12 cellular contexts compared by ENCODE assay signal in genomic region chr2:152499411-152499810, GRCh38.
DNase-seq lines count a peak whose midpoint lies in the region; ATAC-seq and TF ChIP-seq lines count a peak whose summit lies in the region.
"Had no signal": no experiment of that assay in that cellular context is flagged by ENCODE, and none has a peak within 500 bp of the region (broad histone marks: within the 10 kb centered on the region; RNA-seq: fewer than 3 reads in every experiment).

No MANE protein-coding gene starts in this region.

- H3K9me3 ChIP-seq in right atrium auricular region (peaks cover 0 to 5% of the 10 kb centered on the region in 2 donors), esophagus muscularis mucosa (no peaks in the 10 kb centered on the region), osteoblast (ENCODE audit: low read depth, low read length) (no peaks in the 10 kb centered on the region), vagina (no peaks in the 10 kb centered on the region)

- 98% methylated on average over 3 of the region's 3 CpGs for WGBS in esophagus muscularis mucosa

- H4K20me1 ChIP-seq in osteoblast (ENCODE audit: insufficient read depth, low read length), result no peaks in the 10 kb centered on the region

- H3K36me3 Mint-ChIP-seq in activated T-cell treated with anti-CD3 and anti-CD28 coated beads, Interleukin-2, amount 50 U/mL, for 24 hours (ENCODE audit: low read depth), result no peaks in the 10 kb centered on the region
- H3K36me3 Mint-ChIP-seq: naive B cell had no signal

- TF ChIP-seq POLR2A in esophagus muscularis mucosa (IDR thresholded peaks at IDR 0.05; ENCODE audit: low read depth), result no peak
- no peak for TF ChIP-seq POLR2A in vagina (IDR thresholded peaks at IDR 0.05)

- no peak overlapping the region for H3K27ac Mint-ChIP-seq in activated T-cell treated with anti-CD3 and anti-CD28 coated beads, Interleukin-2, amount 50 U/mL, for 24 hours

- intact Hi-C loops in Right ventricle myocardium superior (cut with DNase I), result no loop called here
- intact Hi-C loops in esophagus muscularis mucosa (cut with DNase I), result loop anchor here (5.0 kb wide), 1 partner anchor 37 kb away; no protein-coding TSS in a partner anchor
- intact Hi-C loops in vagina (cut with DNase I), result no loop called here

- no peaks in the 10 kb centered on the region for H3K27me3 ChIP-seq in right atrium auricular region
- H3K27me3 ChIP-seq in esophagus muscularis mucosa, result no peaks in the 10 kb centered on the region
- H3K27me3 ChIP-seq in osteoblast (ENCODE audit: insufficient read depth, low read length), result no peaks in the 10 kb centered on the region
- no peaks in the 10 kb centered on the region for H3K27me3 ChIP-seq in vagina

- peaks cover 55% of the 10 kb centered on the region for H3K79me2 ChIP-seq in osteoblast (ENCODE audit: insufficient read depth, low read length)

- no peaks in the 10 kb centered on the region for H3K36me3 ChIP-seq in right atrium auricular region
- no peaks in the 10 kb centered on the region for H3K36me3 ChIP-seq in esophagus muscularis mucosa
- no peaks in the 10 kb centered on the region for H3K36me3 ChIP-seq in osteoblast (ENCODE audit: insufficient read depth, low read length)
- no peaks in the 10 kb centered on the region for H3K36me3 ChIP-seq in vagina

- H3K4me1 ChIP-seq in right atrium auricular region, result peaks cover 0 to 28% of the 10 kb centered on the region in 2 donors
- peaks cover 18 to 31% (median 20%) of the 10 kb centered on the region in 4 donors for H3K4me1 ChIP-seq in esophagus muscularis mucosa
- peaks cover 19% of the 10 kb centered on the region for H3K4me1 ChIP-seq in osteoblast (ENCODE audit: insufficient read depth, low read length)
- peaks cover 23% of the 10 kb centered on the region for H3K4me1 ChIP-seq in vagina

- peak overlapping the region; percentile 1 for H2AFZ ChIP-seq in osteoblast (ENCODE audit: low read length)

- peak overlapping the region; percentile 55 to 70 for H3K27ac ChIP-seq in right atrium auricular region
- H3K27ac ChIP-seq in esophagus muscularis mucosa (replicated peaks in 1 of 4), result peak overlapping the region; percentile 59 to 72 (median 66)
- peak overlapping the region; percentile 54 for H3K27ac ChIP-seq in osteoblast (ENCODE audit: low read depth, low read length)
- peak overlapping the region; percentile 23 for H3K27ac ChIP-seq in vagina

- no peak for TF ChIP-seq EP300 in esophagus muscularis mucosa (IDR thresholded peaks at IDR 0.05)

- H3K27me3 Mint-ChIP-seq in activated T-cell treated with anti-CD3 and anti-CD28 coated beads, Interleukin-2, amount 50 U/mL, for 24 hours, result peaks cover 35% of the 10 kb centered on the region
- H3K27me3 Mint-ChIP-seq: naive B cell had no signal

- H3K4me3 ChIP-seq in right atrium auricular region, result no peak overlapping the region
- H3K4me3 ChIP-seq in esophagus muscularis mucosa, result peak overlapping the region in 1 of 4 donors; percentile 21
- no peak overlapping the region for H3K4me3 ChIP-seq in osteoblast (ENCODE audit: insufficient read depth, low read length)
- H3K4me3 ChIP-seq in vagina, result no peak overlapping the region

- H3K4me1 Mint-ChIP-seq in activated T-cell treated with anti-CD3 and anti-CD28 coated beads, Interleukin-2, amount 50 U/mL, for 24 hours (ENCODE audit: low read depth), result no peaks in the 10 kb centered on the region

- DNase-seq in right atrium auricular region (ENCODE audit: low spot score), result no peak
- DNase-seq in Right ventricle myocardium superior, result no peak
- no peak for DNase-seq in esophagus muscularis mucosa (ENCODE audit: extremely low spot score)
- DNase-seq in osteoblast (ENCODE audit: insufficient read length, low spot score, missing footprints), result no peak
- no peak for DNase-seq in vagina (ENCODE audit: extremely low spot score in 2 of 2)
- no peak for DNase-seq in activated T-cell treated with anti-CD3 and anti-CD28 coated beads, Interleukin-2, amount 50 U/mL, for 24 hours
- no peak for DNase-seq in NCI-H345 treated with DMSO at 0.1 percent for 48 hours (lab: John Stamatoyannopoulos, UW; ENCODE audit: unreplicated experiment)
- no peak for DNase-seq in inferior parietal cortex (ENCODE audit: extremely low spot score)
- DNase-seq: activated CD4-positive, alpha-beta T cell treated with anti-CD3 and anti-CD28 coated beads for 4 hours; activated naive CD4-positive, alpha-beta T cell; naive B cell; NCI-H82 had no signal

- TF ChIP-seq CTCF in right atrium auricular region (IDR thresholded peaks at IDR 0.05), result no peak
- TF ChIP-seq CTCF in esophagus muscularis mucosa (IDR thresholded peaks at IDR 0.05), result no peak
- no peak for TF ChIP-seq CTCF in osteoblast (IDR thresholded peaks at IDR 0.05; ENCODE audit: extremely low read depth, low read depth, low read length)
- TF ChIP-seq CTCF in vagina (IDR thresholded peaks at IDR 0.05), result no peak

- peak overlapping the region; percentile 54 for H3K4me2 ChIP-seq in osteoblast (ENCODE audit: insufficient read depth, low read length)

- no peaks in the 10 kb centered on the region for H3K9me3 Mint-ChIP-seq in activated T-cell treated with anti-CD3 and anti-CD28 coated beads, Interleukin-2, amount 50 U/mL, for 24 hours

- no peak for ATAC-seq in Right ventricle myocardium superior (ENCODE audit: poor library complexity)

- H3K4me3 Mint-ChIP-seq in activated T-cell treated with anti-CD3 and anti-CD28 coated beads, Interleukin-2, amount 50 U/mL, for 24 hours, result no peak overlapping the region
